Comparison of ENCODE assay signal across 8 cellular contexts in the genomic region with DNA sequence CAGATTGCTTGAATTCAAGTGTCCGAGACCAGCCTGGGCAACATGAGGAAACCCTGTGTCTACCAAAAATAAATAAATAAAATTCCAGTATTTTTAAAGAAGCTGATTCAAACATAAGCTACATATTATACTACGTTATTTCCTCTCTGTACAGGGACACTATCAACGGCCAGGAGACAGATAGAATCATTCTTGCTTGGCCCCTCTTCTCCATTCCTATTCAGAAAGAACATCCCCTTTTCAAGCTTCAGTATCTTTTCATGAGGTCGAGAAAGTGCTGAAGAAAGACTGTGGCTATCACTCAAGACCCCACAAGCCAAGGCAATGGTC. TPM values are rescaled to one million over a fixed set of nuclear protein-coding genes. Genes with fewer than 3 reads are reported as not detected.
DNase-seq lines count a peak whose midpoint lies in the region; ATAC-seq and TF ChIP-seq lines count a peak whose summit lies in the region.

No MANE protein-coding gene starts in this region.

- H3K27me3 ChIP-seq in CD4-positive, alpha-beta memory T cell (ENCODE audit: insufficient read depth, low read length), result no peaks in the 10 kb centered on the region
- H3K27me3 ChIP-seq in foreskin keratinocyte, result no peaks in the 10 kb centered on the region
- H3K27me3 ChIP-seq in smooth muscle cell (ENCODE audit: low read depth), result no peaks in the 10 kb centered on the region

- peaks cover 33 to 53% (median 45%) of the 10 kb centered on the region in 4 donors for H3K4me1 Mint-ChIP-seq in CD4-positive, alpha-beta memory T cell

- H3K36me3 Mint-ChIP-seq in CD4-positive, alpha-beta memory T cell, result peaks cover 3 to 19% of the 10 kb centered on the region in 2 donors

- 25% methylated on average over 4 of the region's 4 CpGs for WGBS in smooth muscle cell (ENCODE audit: low lambda C conversion rate)

- no peaks in the 10 kb centered on the region for H3K27me3 Mint-ChIP-seq in CD4-positive, alpha-beta memory T cell

- peaks cover 5% of the 10 kb centered on the region for H4K20me1 ChIP-seq in smooth muscle cell (ENCODE audit: low read depth)

- H3K4me3 ChIP-seq in CD4-positive, alpha-beta memory T cell (ENCODE audit: low read length in 2 of 2), result peak overlapping the region in 1 of 2 donors; percentile 74
- peak overlapping the region; percentile 81 for H3K4me3 ChIP-seq in SK-N-MC
- H3K4me3 ChIP-seq in smooth muscle cell, result peak overlapping the region; percentile 90

- H3K36me3 ChIP-seq in CD4-positive, alpha-beta memory T cell (ENCODE audit: insufficient read depth, low read length), result no peaks in the 10 kb centered on the region
- no peaks in the 10 kb centered on the region for H3K36me3 ChIP-seq in SK-N-MC (ENCODE audit: insufficient read depth, low read length)
- H3K36me3 ChIP-seq in smooth muscle cell (ENCODE audit: low read depth), result no peaks in the 10 kb centered on the region

- TF ChIP-seq CTCF in foreskin keratinocyte (conservative IDR thresholded peaks at IDR 0.05) (no peak), smooth muscle cell (IDR thresholded peaks at IDR 0.05; ENCODE audit: borderline replicate concordance, insufficient read depth, poor library complexity, severe bottlenecking) (no peak), omental fat pad (IDR thresholded peaks at IDR 0.05) (peak in 1 of 3 donors; percentile 24)

- POLR2A ChIA-PET in CD4-positive, alpha-beta memory T cell (lab: Charles Lee; ENCODE audit: partially characterized antibody), result interaction anchor here (0.8 to 7.3 kb wide), 19 partner anchors 13 to 977 kb away, joined by 3 to 121 read pairs (median 5); a partner anchor contains a TSS

- intact Hi-C loops in CD4-positive, alpha-beta memory T cell (cut with micrococcal nuclease), result loop anchor here (1.0 to 2.0 kb wide), 5 partner anchors 19 to 977 kb away; a partner anchor contains a TSS

- no peaks in the 10 kb centered on the region for H3K9me3 ChIP-seq in CD4-positive, alpha-beta memory T cell (ENCODE audit: control insufficient read depth in 1 of 2, low read length in 2 of 2)
- H3K9me3 ChIP-seq in SK-N-MC (ENCODE audit: low read depth, low read length), result no peaks in the 10 kb centered on the region
- H3K9me3 ChIP-seq in smooth muscle cell (replicated peaks; ENCODE audit: low read depth), result no peaks in the 10 kb centered on the region

- DNase-seq in CD4-positive, alpha-beta memory T cell, result no peak
- DNase-seq in SK-N-MC (ENCODE audit: low read depth, low spot score), result no peak
- no peak for DNase-seq in foreskin keratinocyte
- DNase-seq in smooth muscle cell (lab: John Stamatoyannopoulos, UW; ENCODE audit: unreplicated experiment), result no peak
- DNase-seq in ureter (ENCODE audit: low spot score), result no peak
- no peak for DNase-seq in DMS153 (lab: John Stamatoyannopoulos, UW)
- no peak for DNase-seq in omental fat pad (ENCODE audit: low spot score)

- H3K79me2 ChIP-seq in smooth muscle cell (ENCODE audit: low read depth), result peaks cover 30% of the 10 kb centered on the region

- no peaks in the 10 kb centered on the region for H3F3A ChIP-seq in smooth muscle cell (ENCODE audit: low read depth)

- H3K9me3 Mint-ChIP-seq in CD4-positive, alpha-beta memory T cell, result no peaks in the 10 kb centered on the region

- peak overlapping the region; percentile 91 for H3K4me2 ChIP-seq in smooth muscle cell

- CTCF ChIA-PET in CD4-positive, alpha-beta memory T cell (lab: Charles Lee; ENCODE audit: partially characterized antibody), result interaction anchor here (0.8 to 9.3 kb wide), 14 partner anchors 9 to 200 kb away, joined by 3 to 102 read pairs (median 8); a partner anchor contains a TSS

- peak overlapping the region; percentile 82 for H3K27ac ChIP-seq in CD4-positive, alpha-beta memory T cell (ENCODE audit: low read depth, low read length)
- H3K27ac ChIP-seq in SK-N-MC (no peak overlapping the region), foreskin keratinocyte (peak overlapping the region; percentile 85), smooth muscle cell (ENCODE audit: low read depth) (no peak overlapping the region)

- H3K9ac ChIP-seq in SK-N-MC (ENCODE audit: insufficient read length), result no peak overlapping the region
- peak overlapping the region; percentile 73 for H3K9ac ChIP-seq in smooth muscle cell (ENCODE audit: low read depth)

- ATAC-seq in GM21825 (IDR thresholded peaks at IDR 0.05; ENCODE audit: unreplicated experiment) (peak; percentile 8), foreskin keratinocyte (peak; percentile 10), omental fat pad (ENCODE audit: low FRiP score) (no peak)

- H3K4me1 ChIP-seq in CD4-positive, alpha-beta memory T cell (ENCODE audit: insufficient read depth, low read length), result peaks cover 51% of the 10 kb centered on the region
- peaks cover 14% of the 10 kb centered on the region for H3K4me1 ChIP-seq in foreskin keratinocyte
- H3K4me1 ChIP-seq in smooth muscle cell (ENCODE audit: low read depth), result peaks cover 14% of the 10 kb centered on the region

- H2AFZ ChIP-seq in smooth muscle cell (ENCODE audit: low read depth), result peak overlapping the region; percentile 4

- peak overlapping the region; percentile 95 to 99 (median 97) for H3K27ac Mint-ChIP-seq in CD4-positive, alpha-beta memory T cell

- H3K4me3 Mint-ChIP-seq in CD4-positive, alpha-beta memory T cell, result peak overlapping the region; percentile 83 to 99 (median 90)

RNA-seq across cellular contexts. Expression of a gene that starts 0.3 kb away (rescaled TPM):
- total RNA-seq in CD4-positive, alpha-beta memory T cell, result 10 to 100 TPM; 63.5 to 69.6 TPM
- polyA plus RNA-seq in CD4-positive, alpha-beta memory T cell, result 100 to 1,000 TPM; 213 to 386 TPM
- total RNA-seq in foreskin keratinocyte (69.9 and 79.5 TPM in 2 replicates), smooth muscle cell (64.7 and 88.6 TPM in 2 replicates), ureter (59.6 TPM), omental fat pad (10 to 100 TPM; 56.0 to 82.9 (median 68.4) TPM)
- polyA plus RNA-seq in foreskin keratinocyte (78.1 and 85.9 TPM in 2 replicates), smooth muscle cell (74.8 and 91.0 TPM in 2 replicates)

Comparison
In these comparisons a context has a peak if more than half of its experiments do, and no peak if none do; other contexts are left out.
1. H3K27ac ChIP-seq: peak in CD4-positive, alpha-beta memory T cell (single experiment) and foreskin keratinocyte (single experiment); none in SK-N-MC (single experiment) and smooth muscle cell (single experiment).